ENCODE assay signal across 8 cellular contexts in the genomic region with DNA sequence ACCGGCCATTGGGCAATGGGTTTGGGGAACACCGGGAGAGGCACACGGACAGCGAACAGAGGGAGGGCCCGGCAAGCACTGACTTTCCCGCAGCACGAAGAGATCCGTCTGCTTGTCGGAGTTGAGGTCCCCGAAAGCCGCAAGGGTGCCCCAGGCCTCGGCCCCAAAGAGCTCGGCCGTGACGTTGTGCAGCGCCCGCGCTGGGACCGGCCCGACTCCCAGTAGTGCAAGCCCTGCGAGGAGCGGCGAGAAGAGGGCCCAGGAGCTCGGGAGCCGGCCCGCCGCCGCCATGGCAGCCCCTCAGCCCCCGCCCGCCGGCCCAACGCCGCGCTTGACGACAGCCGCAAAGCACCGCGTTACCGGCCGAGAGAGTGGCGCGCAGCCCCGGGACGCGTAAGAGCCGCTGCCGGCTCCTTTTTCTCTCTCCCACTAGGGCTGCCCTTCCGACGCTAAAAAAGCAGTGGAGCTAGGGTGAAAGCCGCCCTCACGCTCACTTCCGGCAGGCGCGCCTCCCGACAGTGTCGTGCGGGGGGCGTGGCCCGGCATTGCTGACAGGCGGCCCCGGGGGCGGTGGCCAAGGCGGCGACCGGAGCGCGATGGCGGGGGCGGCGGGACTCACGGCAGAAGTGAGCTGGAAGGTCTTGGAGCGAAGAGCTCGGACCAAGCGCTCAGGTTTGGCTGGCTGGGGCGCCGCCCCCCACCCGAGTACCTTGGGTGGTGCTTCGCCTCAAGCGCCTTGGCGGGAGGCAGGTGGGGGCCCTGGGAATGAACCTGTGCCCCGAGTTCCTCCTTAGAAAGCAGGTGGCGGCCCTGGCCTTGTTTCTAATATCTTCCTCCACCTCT. TPM values are rescaled to one million over a fixed set of nuclear protein-coding genes. Genes with fewer than 3 reads are reported as not detected.
A peak's percentile ranks its signal among the peaks of the same experiment; 100 is the strongest.
DNase-seq lines count a peak whose midpoint lies in the region; ATAC-seq and TF ChIP-seq lines count a peak whose summit lies in the region.

A gene (minus strand): TSS at position 309 of the 843 bp plus-strand sequence. CDS start 18 bp downstream, at position 291.
A gene (plus strand): TSS at position 577 of the 843 bp plus-strand sequence. CDS start 20 bp downstream, at position 597.

- H3K9me3 ChIP-seq in right atrium auricular region (no peaks in the 10 kb centered on the region), psoas muscle (no peaks in the 10 kb centered on the region)

- ATAC-seq in GM18498 (IDR thresholded peaks at IDR 0.05; ENCODE audit: unreplicated experiment) (peak; percentile 80), HG02840 (IDR thresholded peaks at IDR 0.05; ENCODE audit: low FRiP score, unreplicated experiment) (peak; percentile 74), psoas muscle (peak; percentile 94 to 97 (median 96))

- H3K27me3 ChIP-seq in right atrium auricular region: no peaks in the 10 kb centered on the region
- H3K27me3 ChIP-seq in psoas muscle (ENCODE audit: insufficient read depth in 3 of 3, low read length in 2 of 3): no peaks in the 10 kb centered on the region

- intact Hi-C loops in T-helper 2 cell treated with Interferon-gamma antibody and Interleukin-4, amounts not matched to agents 100 ng/mL and 5 ng/mL, for 36 hours (cut with micrococcal nuclease): loop anchor here (1.0 to 10.0 kb wide), 7 partner anchors 108 to 1154 kb away; a partner anchor contains a TSS
- intact Hi-C loops in psoas muscle (cut with DNase I): loop anchor here in 1 of 2 donors (10.0 kb wide), 1 partner anchor 146 kb away; no protein-coding TSS in a partner anchor

- H3K27ac ChIP-seq in right atrium auricular region (peak within 1 kb of the TSS; percentile 93 to 99), psoas muscle (peak within 1 kb of the TSS; percentile 95), urinary bladder (ENCODE audit: low read depth) (peak within 1 kb of the TSS; percentile 97)

- H3K36me3 ChIP-seq in right atrium auricular region (no peaks in the 10 kb centered on the region), psoas muscle (ENCODE audit: insufficient read depth in 1 of 2, low read depth in 1 of 2) (peaks cover 0 to 28% of the 10 kb centered on the region in 2 donors), urinary bladder (ENCODE audit: insufficient read depth) (no peaks in the 10 kb centered on the region)

- 0 to 1% (median 0%) methylated on average over 51 to 82 of the region's 82 CpGs for WGBS in psoas muscle, 3 donors
- WGBS in urinary bladder: under 1% methylated on average over 82 of the region's 82 CpGs

- no peak for TF ChIP-seq CTCF in right atrium auricular region (IDR thresholded peaks at IDR 0.05)
- TF ChIP-seq CTCF in psoas muscle (IDR thresholded peaks at IDR 0.05): no peak

- DNase-seq in NCI-H146 (lab: John Stamatoyannopoulos, UW) (peak; percentile 88), anterior cingulate cortex (lab: John Stamatoyannopoulos, UW) (peak; percentile 36 to 91 (median 83)), right atrium auricular region (ENCODE audit: low spot score) (peak; percentile 86), psoas muscle (peak; percentile 96)

- H3K4me1 ChIP-seq in right atrium auricular region: peaks cover 0 to 57% of the 10 kb centered on the region in 2 donors
- H3K4me1 ChIP-seq in psoas muscle: peaks cover 55% of the 10 kb centered on the region
- peaks cover 2% of the 10 kb centered on the region for H3K4me1 ChIP-seq in urinary bladder (ENCODE audit: insufficient read depth)

- H3K4me3 ChIP-seq in right atrium auricular region: peak within 1 kb of the TSS; percentile 85 to 91
- H3K4me3 ChIP-seq in psoas muscle: peak within 1 kb of the TSS; percentile 88
- peak within 1 kb of the TSS; percentile 84 for H3K4me3 ChIP-seq in urinary bladder (ENCODE audit: low read depth, low read length)

RNA-seq across cellular contexts. Expression of the first gene that starts in this region (rescaled TPM):
- total RNA-seq in T-helper 2 cell treated with Interferon-gamma antibody and Interleukin-4, amounts not matched to agents 100 ng/mL and 5 ng/mL, for 36 hours: 26.0 and 29.3 TPM in 2 replicates
- 10 to 100 TPM; 40.3 to 79.6 TPM for total RNA-seq in right atrium auricular region
- total RNA-seq in psoas muscle: 10 to 100 TPM; 20.7 to 30.3 (median 23.6) TPM
- polyA plus RNA-seq in psoas muscle: 10 to 100 TPM; 13.0 to 30.0 (median 14.4) TPM
- total RNA-seq in urinary bladder: 125 TPM
- polyA plus RNA-seq in urinary bladder: 44.9 TPM

RNA-seq across cellular contexts. Expression of the second gene that starts in this region (rescaled TPM):
- total RNA-seq in T-helper 2 cell treated with Interferon-gamma antibody and Interleukin-4, amounts not matched to agents 100 ng/mL and 5 ng/mL, for 36 hours: 42.7 and 43.8 TPM in 2 replicates
- 10 to 100 TPM; 43.4 to 43.7 TPM for total RNA-seq in right atrium auricular region
- 10 to 100 TPM; 59.7 to 87.7 (median 73.5) TPM for total RNA-seq in psoas muscle
- polyA plus RNA-seq in psoas muscle: 10 to 100 TPM; 18.8 to 82.0 (median 31.3) TPM
- total RNA-seq in urinary bladder: 162 TPM
- 25.5 TPM for polyA plus RNA-seq in urinary bladder

Comparison
In these comparisons a context has a peak if more than half of its experiments do, and no peak if none do; other contexts are left out.
1. Peak in every context shown above with its lines: DNase-seq, ATAC-seq, H3K4me3 ChIP-seq and H3K27ac ChIP-seq.